12 cellular contexts compared by ENCODE assay signal in the genomic region with DNA sequence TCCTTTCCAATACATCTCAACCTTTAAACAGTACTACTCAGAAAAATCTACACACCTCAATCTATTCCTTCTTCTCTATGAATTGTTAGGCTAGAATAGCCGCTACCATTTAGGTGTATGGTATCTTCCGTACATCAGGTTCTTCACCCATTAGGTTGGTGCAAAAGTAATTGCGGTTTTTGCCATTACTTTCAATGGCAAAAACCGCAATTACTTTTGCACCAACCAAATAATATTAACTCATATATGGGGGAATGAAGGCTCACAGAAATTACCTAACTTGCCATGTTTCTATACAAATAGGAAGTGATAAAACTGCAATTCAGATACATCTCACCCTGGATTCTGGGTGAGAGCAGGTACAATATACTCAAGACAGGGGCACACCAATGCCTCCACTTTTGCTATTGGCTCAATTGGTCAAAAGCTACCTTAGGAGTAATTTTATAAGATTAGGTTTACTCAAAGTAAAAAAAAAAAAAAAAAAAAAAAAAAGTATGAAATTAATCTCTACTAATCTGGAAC. TPM values are rescaled to one million over a fixed set of nuclear protein-coding genes. Genes with fewer than 3 reads are reported as not detected.
A peak's percentile ranks its signal among the peaks of the same experiment; 100 is the strongest.
DNase-seq lines count a peak whose midpoint lies in the region; ATAC-seq and TF ChIP-seq lines count a peak whose summit lies in the region.
"Had no signal": no experiment of that assay in that cellular context is flagged by ENCODE, and none has a peak within 500 bp of the region (broad histone marks: within the 10 kb centered on the region; RNA-seq: fewer than 3 reads in every experiment).

No MANE protein-coding gene starts in this region.

- no peaks in the 10 kb centered on the region for H3K27me3 Mint-ChIP-seq in stimulated activated naive CD8-positive, alpha-beta T cell treated with anti-CD3 and anti-CD28 coated beads, Interleukin-15, Interleukin-2, amounts not matched to agents 100 ng/mL and 50 ng/mL, for 24 hours
- H3K27me3 Mint-ChIP-seq in T-helper 17 cell: no peaks in the 10 kb centered on the region

- ATAC-seq in stimulated activated naive CD8-positive, alpha-beta T cell treated with anti-CD3 and anti-CD28 coated beads, Interleukin-15, Interleukin-2, amounts not matched to agents 100 U/mL and 50 U/mL, for 24 hours: no peak
- no peak for ATAC-seq in T-helper 17 cell
- ATAC-seq in HG02571 (IDR thresholded peaks at IDR 0.05; ENCODE audit: unreplicated experiment): no peak

- peaks cover 79% of the 10 kb centered on the region for H3K4me1 Mint-ChIP-seq in stimulated activated naive CD8-positive, alpha-beta T cell treated with anti-CD3 and anti-CD28 coated beads, Interleukin-15, Interleukin-2, amounts not matched to agents 100 ng/mL and 50 ng/mL, for 24 hours (ENCODE audit: low read depth)
- H3K4me1 Mint-ChIP-seq in T-helper 17 cell: peaks cover 40% of the 10 kb centered on the region

- no peaks in the 10 kb centered on the region for H3K27me3 ChIP-seq in fibroblast of lung (ENCODE audit: control insufficient read depth, insufficient read depth, low read length)
- H3K27me3 ChIP-seq: tibial nerve had no signal

- no peak overlapping the region for H3K4me3 ChIP-seq in fibroblast of lung (replicated peaks in 1 of 4; ENCODE audit: control extremely low read depth in 1 of 4, insufficient read depth in 1 of 4, low read depth in 3 of 4, low read length in 4 of 4)
- H3K4me3 ChIP-seq: mucosa of descending colon, prostate gland, tibial nerve had no signal

- no peaks in the 10 kb centered on the region for H4K20me1 ChIP-seq in fibroblast of lung (ENCODE audit: control insufficient read depth, extremely low read depth, insufficient read depth, low read length)

- H2AFZ ChIP-seq in fibroblast of lung (ENCODE audit: low read length): no peak overlapping the region

- no peak for DNase-seq in stimulated activated naive CD8-positive, alpha-beta T cell treated with anti-CD3 and anti-CD28 coated beads, Interleukin-15, Interleukin-2, amounts not matched to agents 100 U/mL and 50 U/mL, for 24 hours
- no peak for DNase-seq in T-helper 17 cell
- DNase-seq in fibroblast of lung (ENCODE audit: low read depth in 2 of 2): no peak
- DNase-seq in dermis blood vessel endothelial cell: no peak
- DNase-seq in cerebellar nuclear complex (lab: John Stamatoyannopoulos, UW): no peak
- DNase-seq in DMS53 treated with DMSO at 0.1 percent for 48 hours (lab: John Stamatoyannopoulos, UW; ENCODE audit: unreplicated experiment): no peak
- DNase-seq: NCI-H1105 had no signal

- no peak for TF ChIP-seq CTCF in fibroblast of lung (conservative IDR thresholded peaks at IDR 0.05 in 1 of 2, IDR thresholded peaks at IDR 0.05 in 1 of 2; ENCODE audit: low read depth in 1 of 2, low read length in 2 of 2)

- H3K36me3 ChIP-seq in fibroblast of lung (ENCODE audit: control insufficient read depth, insufficient read depth, low read length): no peaks in the 10 kb centered on the region
- H3K36me3 ChIP-seq: prostate gland, tibial nerve had no signal

- no peaks in the 10 kb centered on the region for H3K79me2 ChIP-seq in fibroblast of lung (ENCODE audit: control insufficient read depth, insufficient read depth, low read length)

- H3K27ac Mint-ChIP-seq in stimulated activated naive CD8-positive, alpha-beta T cell treated with anti-CD3 and anti-CD28 coated beads, Interleukin-15, Interleukin-2, amounts not matched to agents 100 ng/mL and 50 ng/mL, for 24 hours: peak overlapping the region; percentile 98
- peak overlapping the region; percentile 91 for H3K27ac Mint-ChIP-seq in T-helper 17 cell

- H3K27ac ChIP-seq in fibroblast of lung (ENCODE audit: insufficient read depth, low read length): peak overlapping the region; percentile 64

- no peaks in the 10 kb centered on the region for H3K9me3 ChIP-seq in T-helper 17 cell (ENCODE audit: control insufficient read depth, low read length, poor library complexity, severe bottlenecking)
- no peaks in the 10 kb centered on the region for H3K9me3 ChIP-seq in fibroblast of lung (ENCODE audit: control insufficient read depth, insufficient read depth, low read depth, low read length)
- H3K9me3 ChIP-seq: mucosa of descending colon, prostate gland, tibial nerve had no signal

- H3K9ac ChIP-seq in fibroblast of lung (ENCODE audit: insufficient read depth, low read length): no peak overlapping the region

- H3K4me1 ChIP-seq in fibroblast of lung (ENCODE audit: control insufficient read depth, extremely low read depth, insufficient read depth, low read length): peaks cover 28% of the 10 kb centered on the region
- H3K4me1 ChIP-seq: prostate gland had no signal

- peak overlapping the region; percentile 81 for H3K4me3 Mint-ChIP-seq in stimulated activated naive CD8-positive, alpha-beta T cell treated with anti-CD3 and anti-CD28 coated beads, Interleukin-15, Interleukin-2, amounts not matched to agents 100 ng/mL and 50 ng/mL, for 24 hours
- H3K4me3 Mint-ChIP-seq in T-helper 17 cell: peak overlapping the region; percentile 84

- no peaks in the 10 kb centered on the region for H3K36me3 Mint-ChIP-seq in stimulated activated naive CD8-positive, alpha-beta T cell treated with anti-CD3 and anti-CD28 coated beads, Interleukin-15, Interleukin-2, amounts not matched to agents 100 ng/mL and 50 ng/mL, for 24 hours (ENCODE audit: low read depth)
- no peaks in the 10 kb centered on the region for H3K36me3 Mint-ChIP-seq in T-helper 17 cell (ENCODE audit: low read depth)

- H3K4me2 ChIP-seq in fibroblast of lung (ENCODE audit: extremely low read depth, insufficient read depth, low read length): no peak overlapping the region

- H3K9me3 Mint-ChIP-seq in stimulated activated naive CD8-positive, alpha-beta T cell treated with anti-CD3 and anti-CD28 coated beads, Interleukin-15, Interleukin-2, amounts not matched to agents 100 ng/mL and 50 ng/mL, for 24 hours: no peaks in the 10 kb centered on the region

RNA-seq across cellular contexts. Expression of a gene that starts 37.7 kb away (rescaled TPM):
- 10 to 100 TPM in 1 of 2 donors, 1 to 10 TPM in 1; 3.7 to 26.7 TPM for total RNA-seq in T-helper 17 cell
- 22.9 and 38.3 TPM in 2 replicates for total RNA-seq in fibroblast of lung
- 18.6 and 46.7 TPM in 2 replicates for polyA plus RNA-seq in fibroblast of lung
- 14.3 and 45.8 TPM in 2 replicates for polyA plus RNA-seq in fibroblast of lung (2012)
- 4.2 and 19.6 TPM in 2 replicates for polyA minus RNA-seq in fibroblast of lung (ENCODE audit: low replicate concordance)
- 110 and 119 TPM in 2 replicates for total RNA-seq in dermis blood vessel endothelial cell
